20 cellular contexts compared by ENCODE assay signal in the genomic region with DNA sequence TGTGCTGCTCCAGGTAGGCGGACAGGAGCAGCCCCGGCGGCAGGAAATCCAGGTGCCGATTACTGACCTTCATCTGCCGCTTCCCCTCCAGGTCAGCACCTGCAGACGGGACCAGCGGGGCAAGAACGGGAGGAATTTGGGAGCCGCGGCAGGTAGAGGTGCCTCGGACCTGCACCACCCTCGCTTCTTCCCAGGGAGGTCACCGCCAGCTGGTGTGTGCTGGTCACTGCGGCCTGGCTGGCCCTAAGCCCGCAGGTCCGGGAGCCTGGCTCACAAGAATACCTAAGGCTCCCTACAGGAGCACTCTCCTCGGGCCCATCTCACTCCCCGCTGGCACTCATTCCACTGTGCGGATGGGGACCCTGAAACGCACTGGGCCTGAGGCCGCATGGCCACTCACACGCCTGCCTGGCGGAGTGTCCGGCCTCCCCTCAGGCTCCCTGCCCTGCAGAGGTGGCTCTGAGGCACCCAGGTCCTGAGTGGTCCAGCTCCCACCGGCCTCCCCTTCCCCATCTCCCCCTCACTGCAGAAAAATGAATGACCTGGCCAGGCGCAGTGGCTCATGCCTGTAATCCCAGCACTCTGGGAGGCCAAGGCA. TPM values are rescaled to one million over a fixed set of nuclear protein-coding genes. Genes with fewer than 3 reads are reported as not detected.
A peak's percentile ranks its signal among the peaks of the same experiment; 100 is the strongest.
DNase-seq lines count a peak whose midpoint lies in the region; ATAC-seq and TF ChIP-seq lines count a peak whose summit lies in the region.
"Had no signal": no experiment of that assay in that cellular context is flagged by ENCODE, and none has a peak within 500 bp of the region (broad histone marks: within the 10 kb centered on the region; RNA-seq: fewer than 3 reads in every experiment).

No MANE protein-coding gene starts in this region.

- DNase-seq in BJ (ENCODE audit: low read depth) (no peak), H7 (peak; percentile 87), brain microvascular endothelial cell (no peak)
- no peak for DNase-seq in naive thymus-derived CD8-positive, alpha-beta T cell
- no peak for DNase-seq in stimulated activated naive CD8-positive, alpha-beta T cell treated with anti-CD3 and anti-CD28 coated beads, Interleukin-15, amount 100 ng/mL, for 72 hours
- DNase-seq in activated naive CD4-positive, alpha-beta T cell treated with anti-CD3 and anti-CD28 coated beads, Interleukin-2, amount 10 ng/mL, durations not matched to agents 7 days and 5 days, result no peak
- DNase-seq in activated CD4-positive, CD25-positive, alpha-beta regulatory T cell (lab: John Stamatoyannopoulos, UW), result no peak
- DNase-seq: activated CD4-positive, alpha-beta T cell treated with anti-CD3 and anti-CD28 coated beads for 1 hour; AML-193; left colon; NCI-H226; NK-92 treated with Interleukin-12 subunit alpha and Interleukin-12 subunit beta, amount 100 ng/mL, for 24 hours; occipital lobe; Right ventricle myocardium superior; sigmoid colon; stimulated activated CD4-positive, alpha-beta T cell treated with anti-CD3 and anti-CD28 coated beads, Interleukin-1b, Interleukin-23, amount 100 ng/mL, for 48 hours; T-helper 2 cell had no signal

- H3K36me3 ChIP-seq in BJ (ENCODE audit: control insufficient read depth, insufficient read depth, low read length), result peaks cover 25% of the 10 kb centered on the region
- H3K36me3 ChIP-seq in H7 (replicated peaks; ENCODE audit: control insufficient read depth, insufficient read depth, low read length), result no peaks in the 10 kb centered on the region; the same call in 1 of the 2 replicates
- peaks cover 27% of the 10 kb centered on the region for H3K36me3 ChIP-seq in brain microvascular endothelial cell (replicated peaks)

- peak overlapping the region in 8 of 10 donors; percentile 9 to 69 (median 36) for H3K27ac Mint-ChIP-seq in naive thymus-derived CD8-positive, alpha-beta T cell
- H3K27ac Mint-ChIP-seq in stimulated activated naive CD8-positive, alpha-beta T cell treated with anti-CD3 and anti-CD28 coated beads, Interleukin-15, amount 100 ng/mL, for 72 hours, result no peak overlapping the region
- H3K27ac Mint-ChIP-seq in activated naive CD4-positive, alpha-beta T cell treated with anti-CD3 and anti-CD28 coated beads, Interleukin-2, amount 10 ng/mL, durations not matched to agents 7 days and 5 days, result no peak overlapping the region
- H3K27ac Mint-ChIP-seq: activated T-helper 2 cell treated with anti-CD3 and anti-CD28 coated beads, Interferon-gamma antibody, Interleukin-2, Interleukin-4, amounts not matched to agents 10 μg/mL and 5 μg/mL and 100 μg/mL, durations not matched to agents 14 hours and 24 hours and 36 hours had no signal

- POLR2A ChIA-PET in BJ (lab: Charles Lee), result interaction anchor here (0.6 kb wide), 1 partner anchor 43 kb away, joined by 3 read pairs; no protein-coding TSS in a partner anchor
- POLR2A ChIA-PET in naive thymus-derived CD8-positive, alpha-beta T cell (lab: Charles Lee), result interaction anchor here (0.6 to 14.3 kb wide), 6 partner anchors 8 to 32 kb away, joined by 4 to 376 read pairs (median 8); no protein-coding TSS in a partner anchor

- peaks cover 6 to 45% (median 17%) of the 10 kb centered on the region in 4 donors for H3K4me1 Mint-ChIP-seq in naive thymus-derived CD8-positive, alpha-beta T cell
- peaks cover 28% of the 10 kb centered on the region for H3K4me1 Mint-ChIP-seq in stimulated activated naive CD8-positive, alpha-beta T cell treated with anti-CD3 and anti-CD28 coated beads, Interleukin-15, amount 100 ng/mL, for 72 hours
- peaks cover 24% of the 10 kb centered on the region for H3K4me1 Mint-ChIP-seq in activated naive CD4-positive, alpha-beta T cell treated with anti-CD3 and anti-CD28 coated beads, Interleukin-2, amount 10 ng/mL, durations not matched to agents 7 days and 5 days

- peak overlapping the region in 1 of 10 donors; percentile 30 for H3K4me3 Mint-ChIP-seq in naive thymus-derived CD8-positive, alpha-beta T cell
- no peak overlapping the region for H3K4me3 Mint-ChIP-seq in stimulated activated naive CD8-positive, alpha-beta T cell treated with anti-CD3 and anti-CD28 coated beads, Interleukin-15, amount 100 ng/mL, for 72 hours
- no peak overlapping the region for H3K4me3 Mint-ChIP-seq in activated naive CD4-positive, alpha-beta T cell treated with anti-CD3 and anti-CD28 coated beads, Interleukin-2, amount 10 ng/mL, durations not matched to agents 7 days and 5 days
- H3K4me3 Mint-ChIP-seq: central memory CD8-positive, alpha-beta T cell had no signal

- ATAC-seq in naive thymus-derived CD8-positive, alpha-beta T cell, result no peak
- ATAC-seq in stimulated activated naive CD8-positive, alpha-beta T cell treated with anti-CD3 and anti-CD28 coated beads, Interleukin-15, amount 100 ng/mL, for 72 hours, result no peak
- no peak for ATAC-seq in GM18498 (IDR thresholded peaks at IDR 0.05; ENCODE audit: unreplicated experiment)
- ATAC-seq: left colon had no signal

- H3K27me3 ChIP-seq in BJ (ENCODE audit: control insufficient read depth, insufficient read depth, low read length) (no peaks in the 10 kb centered on the region), H7 (ENCODE audit: control insufficient read depth, insufficient read depth, low read length) (no peaks in the 10 kb centered on the region), brain microvascular endothelial cell (replicated peaks) (no peaks in the 10 kb centered on the region)
- H3K27me3 ChIP-seq: sigmoid colon had no signal

- peaks cover 0 to 34% (median 6%) of the 10 kb centered on the region in 3 donors for H3K36me3 Mint-ChIP-seq in naive thymus-derived CD8-positive, alpha-beta T cell
- peaks cover 28% of the 10 kb centered on the region for H3K36me3 Mint-ChIP-seq in activated naive CD4-positive, alpha-beta T cell treated with anti-CD3 and anti-CD28 coated beads, Interleukin-2, amount 10 ng/mL, durations not matched to agents 7 days and 5 days

- H3K4me3 ChIP-seq in BJ (ENCODE audit: low read depth, low read length), result no peak overlapping the region
- H3K4me3 ChIP-seq in H7 (ENCODE audit: insufficient read depth, low read depth, low read length), result no peak overlapping the region
- no peak overlapping the region for H3K4me3 ChIP-seq in brain microvascular endothelial cell (ENCODE audit: low read depth, low read length)
- H3K4me3 ChIP-seq: sigmoid colon had no signal

- H3K27me3 Mint-ChIP-seq in naive thymus-derived CD8-positive, alpha-beta T cell, result peaks cover 0 to 6% (median 0%) of the 10 kb centered on the region in 5 donors
- H3K27me3 Mint-ChIP-seq in stimulated activated naive CD8-positive, alpha-beta T cell treated with anti-CD3 and anti-CD28 coated beads, Interleukin-15, amount 100 ng/mL, for 72 hours, result no peaks in the 10 kb centered on the region
- no peaks in the 10 kb centered on the region for H3K27me3 Mint-ChIP-seq in activated naive CD4-positive, alpha-beta T cell treated with anti-CD3 and anti-CD28 coated beads, Interleukin-2, amount 10 ng/mL, durations not matched to agents 7 days and 5 days
- H3K27me3 Mint-ChIP-seq: central memory CD8-positive, alpha-beta T cell had no signal

- H3K9me3 Mint-ChIP-seq in naive thymus-derived CD8-positive, alpha-beta T cell, result no peaks in the 10 kb centered on the region
- H3K9me3 Mint-ChIP-seq in stimulated activated naive CD8-positive, alpha-beta T cell treated with anti-CD3 and anti-CD28 coated beads, Interleukin-15, amount 100 ng/mL, for 72 hours, result no peaks in the 10 kb centered on the region
- H3K9me3 Mint-ChIP-seq in activated naive CD4-positive, alpha-beta T cell treated with anti-CD3 and anti-CD28 coated beads, Interleukin-2, amount 10 ng/mL, durations not matched to agents 7 days and 5 days, result no peaks in the 10 kb centered on the region
- H3K9me3 Mint-ChIP-seq: activated T-helper 2 cell treated with anti-CD3 and anti-CD28 coated beads, Interferon-gamma antibody, Interleukin-2, Interleukin-4, amounts not matched to agents 10 μg/mL and 5 μg/mL and 100 μg/mL, durations not matched to agents 14 hours and 24 hours and 36 hours; central memory CD8-positive, alpha-beta T cell had no signal

- CTCF ChIA-PET in BJ (lab: Yijun Ruan, JAX), result interaction anchor here (1.4 to 2.0 kb wide), 2 partner anchors 10 to 34 kb away, joined by 5 to 6 read pairs; no protein-coding TSS in a partner anchor
- CTCF ChIA-PET in activated naive CD4-positive, alpha-beta T cell treated with anti-CD3 and anti-CD28 coated beads, Interleukin-2, amount 10 ng/mL, durations not matched to agents 7 days and 5 days (lab: Charles Lee), result no interaction called here

- no peak overlapping the region for H3K27ac ChIP-seq in brain microvascular endothelial cell
- H3K27ac ChIP-seq: sigmoid colon had no signal

- TF ChIP-seq CTCF in BJ (IDR thresholded peaks at IDR 0.05; ENCODE audit: insufficient read depth, low read depth, low read length) (peak; percentile 12; the same call in 1 of the 2 replicates), brain microvascular endothelial cell (IDR thresholded peaks at IDR 0.05; ENCODE audit: low read depth, low read length, missing control alignments) (peak; percentile 43)

- in situ Hi-C loops in brain microvascular endothelial cell (cut with HindIII; ENCODE audit: low pct_ligation_motif_present, low sequenced_read_pairs), result no loop called here

RNA-seq across cellular contexts. Expression of gene RNU6-9, which starts 4.3 kb away (rescaled TPM):
- not detected in 2 replicates for polyA plus RNA-seq in BJ (2011; rRNA removed)
- not detected in 2 replicates for polyA minus RNA-seq in BJ (2011; rRNA and poly(A)+ RNA removed)
- not detected in 2 replicates for total RNA-seq in H7 (2014; rRNA removed; shearing (Covaris generic))
- not detected for total RNA-seq in naive thymus-derived CD8-positive, alpha-beta T cell
- polyA plus RNA-seq in naive thymus-derived CD8-positive, alpha-beta T cell, result not detected
- total RNA-seq: activated T-helper 2 cell treated with anti-CD3 and anti-CD28 coated beads, Interferon-gamma antibody, Interleukin-2, Interleukin-4, amounts not matched to agents 10 μg/mL and 5 μg/mL and 100 μg/mL, durations not matched to agents 14 hours and 24 hours and 36 hours; left colon; occipital lobe; Right ventricle myocardium superior; sigmoid colon had no signal
- polyA plus RNA-seq: sigmoid colon had no signal

RNA-seq across cellular contexts. Expression of gene MED16, which starts 4.6 kb away (rescaled TPM):
- polyA plus RNA-seq in BJ (2011; rRNA removed), result 21.5 and 39.8 TPM in 2 replicates
- polyA minus RNA-seq in BJ (2011; rRNA and poly(A)+ RNA removed), result 30.5 and 34.7 TPM in 2 replicates
- 29.5 and 36.2 TPM in 2 replicates for total RNA-seq in H7 (2014; rRNA removed; shearing (Covaris generic))
- total RNA-seq in naive thymus-derived CD8-positive, alpha-beta T cell, result 10 to 100 TPM; 65.9 to 68.8 TPM
- polyA plus RNA-seq in naive thymus-derived CD8-positive, alpha-beta T cell, result 100 to 1,000 TPM in 1 of 3 donors, 10 to 100 TPM in 2; 54.3 to 117 (median 72.4) TPM

RNA-seq across cellular contexts. Expression of gene R3HDM4, which starts 15.5 kb away (rescaled TPM):
- polyA plus RNA-seq in BJ (2011; rRNA removed), result 35.3 and 46.6 TPM in 2 replicates
- polyA minus RNA-seq in BJ (2011; rRNA and poly(A)+ RNA removed), result 18.0 and 26.9 TPM in 2 replicates
- total RNA-seq in H7 (2014; rRNA removed; shearing (Covaris generic)), result 47.5 and 49.9 TPM in 2 replicates
- 100 to 1,000 TPM; 179 to 184 TPM for total RNA-seq in naive thymus-derived CD8-positive, alpha-beta T cell
- 100 to 1,000 TPM; 137 to 238 (median 182) TPM for polyA plus RNA-seq in naive thymus-derived CD8-positive, alpha-beta T cell

RNA-seq across cellular contexts. Expression of gene KISS1R, which starts 19.6 kb away (rescaled TPM):
- not detected in 2 replicates for polyA plus RNA-seq in BJ (2011; rRNA removed)
- not detected in 2 replicates for polyA minus RNA-seq in BJ (2011; rRNA and poly(A)+ RNA removed)
- total RNA-seq in H7 (2014; rRNA removed; shearing (Covaris generic)), result 0.67 and 1.4 TPM in 2 replicates
- 1 to 10 TPM; 1.4 to 2.6 TPM for total RNA-seq in naive thymus-derived CD8-positive, alpha-beta T cell
- under 1 TPM; 0.18 to 0.58 (median 0.52) TPM for polyA plus RNA-seq in naive thymus-derived CD8-positive, alpha-beta T cell
- total RNA-seq: left colon, occipital lobe, Right ventricle myocardium superior, sigmoid colon had no signal

RNA-seq across cellular contexts. Expression of gene ARID3A, which starts 28.3 kb away (rescaled TPM):
- 10.7 and 17.4 TPM in 2 replicates for polyA plus RNA-seq in BJ (2011; rRNA removed)
- polyA minus RNA-seq in BJ (2011; rRNA and poly(A)+ RNA removed), result 21.9 and 36.1 TPM in 2 replicates
- total RNA-seq in H7 (2014; rRNA removed; shearing (Covaris generic)), result 85.4 and 92.6 TPM in 2 replicates
- total RNA-seq in naive thymus-derived CD8-positive, alpha-beta T cell, result 1 to 10 TPM; 3.5 to 5.0 TPM
- polyA plus RNA-seq in naive thymus-derived CD8-positive, alpha-beta T cell, result under 1 TPM; 0.09 to 0.58 (median 0.16) TPM

Comparison
In these comparisons a context has a peak if more than half of its experiments do, and no peak if none do; other contexts are left out.
1. H3K27ac Mint-ChIP-seq: peak in naive thymus-derived CD8-positive, alpha-beta T cell (8 of 10); none in stimulated activated naive CD8-positive, alpha-beta T cell treated with anti-CD3 and anti-CD28 coated beads, Interleukin-15, amount 100 ng/mL, for 72 hours (0 of 2) and activated naive CD4-positive, alpha-beta T cell treated with anti-CD3 and anti-CD28 coated beads, Interleukin-2, amount 10 ng/mL, durations not matched to agents 7 days and 5 days (single experiment).